ENCODE assay signal across 17 cellular contexts in the genomic region with DNA sequence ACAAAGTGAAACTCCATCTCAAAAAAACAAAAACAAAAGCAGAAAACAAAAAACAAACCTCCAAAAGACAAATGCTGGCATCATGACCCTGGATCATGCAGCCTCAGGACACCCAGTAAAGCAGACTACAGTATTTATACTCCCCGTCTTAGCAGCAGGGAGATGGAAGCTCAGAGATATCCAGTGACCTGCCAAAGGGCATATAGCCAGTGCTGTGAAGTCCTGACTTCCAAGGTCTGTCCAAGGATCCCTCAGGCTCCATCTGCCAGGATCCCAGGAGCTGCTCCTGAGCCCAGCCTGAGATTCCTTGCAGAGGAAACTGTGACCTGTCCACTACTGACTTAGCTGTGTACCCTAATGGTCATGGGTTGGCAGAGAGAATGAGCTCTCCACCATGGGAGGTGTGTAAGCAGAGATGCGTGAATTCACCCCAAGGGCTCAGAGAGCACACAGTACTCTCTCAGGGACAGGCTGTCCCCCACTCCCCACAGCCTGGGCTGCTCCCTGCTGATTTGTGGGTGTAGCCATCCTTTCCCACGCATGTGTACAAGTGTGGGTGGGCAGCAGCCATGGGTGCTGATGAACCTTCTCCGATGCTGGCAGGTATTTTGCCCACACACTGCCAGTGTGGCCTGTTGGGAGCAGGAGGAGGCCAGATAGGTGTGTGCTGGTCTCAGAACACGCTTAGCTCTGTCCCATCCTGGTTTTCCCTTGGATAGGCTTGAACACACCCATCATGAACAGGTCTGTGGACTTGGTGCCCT. TPM values are rescaled to one million over a fixed set of nuclear protein-coding genes. Genes with fewer than 3 reads are reported as not detected.
A peak's percentile ranks its signal among the peaks of the same experiment; 100 is the strongest.
DNase-seq lines count a peak whose midpoint lies in the region; ATAC-seq, FAIRE-seq and TF ChIP-seq lines count a peak whose summit lies in the region.
"Had no signal": no experiment of that assay in that cellular context is flagged by ENCODE, and none has a peak within 500 bp of the region (broad histone marks: within the 10 kb centered on the region; RNA-seq: fewer than 3 reads in every experiment).

No MANE protein-coding gene starts in this region.

- TF ChIP-seq EP300 in HepG2 (IDR thresholded peaks at IDR 0.05; ENCODE audit: low read depth in 2 of 2, low read length in 2 of 2), result no peak
- no peak for TF ChIP-seq EP300 in HepG2 (CRISPR knock-in tag; IDR thresholded peaks at IDR 0.05; ENCODE audit: borderline replicate concordance)

- CTCF ChIA-PET in HepG2 (lab: Yijun Ruan, JAX; ENCODE audit: low intra/inter-chr PET ratio, low total read pairs), result no interaction called here

- no peak for TF ChIP-seq RAD21 in HepG2 (CRISPR knock-in tag; IDR thresholded peaks at IDR 0.05)

- DNase-seq in HepG2 (ENCODE audit: low spot score) (no peak), right lobe of liver (no peak), cerebellum (ENCODE audit: low spot score) (peak; percentile 81), osteoblast (ENCODE audit: insufficient read length, low spot score, missing footprints) (peak; percentile 76)
- DNase-seq: BE2C; CD4-positive, alpha-beta memory T cell; DMS53; GOT3; HFFc6 had no signal

- H4K20me1 ChIP-seq in HepG2 (ENCODE audit: insufficient read depth, low read length) (no peaks in the 10 kb centered on the region), osteoblast (ENCODE audit: insufficient read depth, low read length) (no peaks in the 10 kb centered on the region)

- 0 out of 2 replicates have a peak overlapping the region, but pooled peaks have one; percentile 31 for H3K9ac ChIP-seq in HepG2 (ENCODE audit: insufficient read depth, low read depth, low read length)

- H3K4me3 ChIP-seq in HepG2 (replicated peaks in 1 of 3; ENCODE audit: insufficient read depth in 1 of 3, low read depth in 2 of 3, low read length in 3 of 3) (peak overlapping the region in 1 of 3 experiments; percentile 25; a peak in 2 of 6 replicates), right lobe of liver (no peak overlapping the region), osteoblast (ENCODE audit: insufficient read depth, low read length) (no peak overlapping the region)
- H3K4me3 ChIP-seq: A549, HAP-1 had no signal

- TF ChIP-seq POLR2A in HepG2 (IDR thresholded peaks at IDR 0.05; ENCODE audit: insufficient read depth in 1 of 2, low read depth in 2 of 2, low read length in 2 of 2), result no peak
- TF ChIP-seq POLR2A in right lobe of liver (IDR thresholded peaks at IDR 0.05), result no peak

- POLR2A ChIA-PET in HepG2 (lab: Yijun Ruan, JAX), result interaction anchor here (1.2 to 1.7 kb wide), 3 partner anchors 27 to 117 kb away, joined by 3 to 5 read pairs (median 3); no protein-coding TSS in a partner anchor

- H3K27ac ChIP-seq in HepG2 (ENCODE audit: extremely low read length, insufficient read depth, low read length) (no peak overlapping the region), right lobe of liver (no peak overlapping the region), osteoblast (ENCODE audit: low read depth, low read length) (no peak overlapping the region)
- H3K27ac ChIP-seq: A549, C4-2B had no signal

- H3K4me1 ChIP-seq in HepG2 (ENCODE audit: insufficient read depth, low read length) (peaks cover 78% of the 10 kb centered on the region), right lobe of liver (peaks cover 0 to 12% (median 0%) of the 10 kb centered on the region in 4 donors), osteoblast (ENCODE audit: insufficient read depth, low read length) (no peaks in the 10 kb centered on the region)
- H3K4me1 ChIP-seq: BE2C had no signal

- H3K4me2 ChIP-seq in HepG2 (ENCODE audit: low read depth, low read length) (peak overlapping the region; percentile 80), osteoblast (ENCODE audit: insufficient read depth, low read length) (no peak overlapping the region)
- H3K4me2 ChIP-seq: A549 had no signal

- in situ Hi-C loops in HepG2 (cut with HindIII; ENCODE audit: extremely low pct_ligation_motif_present, low pct_unique_long_range_greater_than_20kb), result no loop called here

- FAIRE-seq in HepG2 (lab: Jason Lieb, UNC), result no peak
- FAIRE-seq: A549, GM18507, HTR-8/SVneo had no signal

- H3K36me3 ChIP-seq in HepG2 (replicated peaks in 1 of 2; ENCODE audit: control insufficient read depth in 1 of 2, insufficient read depth in 2 of 2, low read length in 2 of 2), result no peaks in the 10 kb centered on the region
- no peaks in the 10 kb centered on the region for H3K36me3 ChIP-seq in right lobe of liver
- H3K36me3 ChIP-seq in osteoblast (ENCODE audit: insufficient read depth, low read length), result no peaks in the 10 kb centered on the region
- H3K36me3 ChIP-seq: BE2C had no signal

- BruUV-seq in HepG2 (replicated peaks; lab: Mats Ljungman, UMichigan), result no TSS peak

- TF ChIP-seq CTCF in HepG2 (CRISPR knock-in tag; IDR thresholded peaks at IDR 0.05) (no peak), right lobe of liver (IDR thresholded peaks at IDR 0.05) (no peak), osteoblast (IDR thresholded peaks at IDR 0.05; ENCODE audit: extremely low read depth, low read depth, low read length) (no peak)

- ATAC-seq in HepG2 (no peak), right lobe of liver (no peak), GM18517 (IDR thresholded peaks at IDR 0.05; ENCODE audit: unreplicated experiment) (no peak), GM21825 (IDR thresholded peaks at IDR 0.05; ENCODE audit: unreplicated experiment) (no peak)
- ATAC-seq: A549 had no signal

- intact Hi-C loops in HepG2 (cut with micrococcal nuclease; ENCODE audit: unreplicated experiment), result no loop called here
- intact Hi-C loops in right lobe of liver (cut with DNase I), result no loop called here

- H2AFZ ChIP-seq in HepG2 (ENCODE audit: low read length) (peak overlapping the region; percentile 62), osteoblast (ENCODE audit: low read length) (no peak overlapping the region)

- peaks cover 16% of the 10 kb centered on the region for H3K79me2 ChIP-seq in HepG2 (ENCODE audit: insufficient read depth, low read length)
- H3K79me2 ChIP-seq in osteoblast (ENCODE audit: insufficient read depth, low read length), result no peaks in the 10 kb centered on the region

- WGBS in HepG2 (ENCODE audit: low lambda C conversion rate), result 15% methylated on average over 3 of the region's 5 CpGs
- WGBS in right lobe of liver (ENCODE audit: insufficient coverage, low coverage, low lambda C conversion rate, missing lambda C conversion rate), result 71% methylated on average over 4 of the region's 5 CpGs

- no peaks in the 10 kb centered on the region for H3K9me3 ChIP-seq in HepG2 (ENCODE audit: low read length)
- H3K9me3 ChIP-seq in right lobe of liver, result no peaks in the 10 kb centered on the region
- H3K9me3 ChIP-seq in osteoblast (ENCODE audit: low read depth, low read length), result no peaks in the 10 kb centered on the region
- H3K9me3 ChIP-seq: A549, BE2C, HAP-1 had no signal

- H3K27me3 ChIP-seq in HepG2 (ENCODE audit: control insufficient read depth in 1 of 2, insufficient read depth in 2 of 2, low read length in 2 of 2) (peaks cover 3 to 30% of the 10 kb centered on the region in 2 experiments; a peak in 4 of 5 replicates), right lobe of liver (peaks cover 0 to 13% of the 10 kb centered on the region in 2 donors), osteoblast (ENCODE audit: insufficient read depth, low read length) (peaks cover 41% of the 10 kb centered on the region)

RNA-seq across cellular contexts. Expression of a gene that starts 2.1 kb away (rescaled TPM):
- 10.5 and 16.6 TPM in 2 replicates for total RNA-seq in HepG2 (2016; rRNA removed; fragmentation: Illumina TruSeq; extraction: Trizol)
- 2.8 and 5.4 TPM in 2 replicates for total RNA-seq in HepG2 (2016; cell fraction: cytosol; rRNA removed; fragmentation: Illumina TruSeq; extraction: Trizol; ENCODE audit: low read depth)
- total RNA-seq in HepG2 (2016; cell fraction: insoluble cytoplasmic fraction; rRNA removed; fragmentation: Illumina TruSeq; extraction: Trizol), result 7.9 and 14.6 TPM in 2 replicates
- total RNA-seq in HepG2 (2016; cell fraction: membrane; rRNA removed; fragmentation: Illumina TruSeq; extraction: Trizol), result 9.4 and 9.8 TPM in 2 replicates
- 21.0 and 29.3 TPM in 2 replicates for total RNA-seq in HepG2 (2016; cell fraction: nucleus; rRNA removed; fragmentation: Illumina TruSeq; extraction: Trizol)
- polyA plus RNA-seq in HepG2 (2011; rRNA removed), result 11.4 and 12.0 TPM in 2 replicates
- 3.1 and 5.3 TPM in 2 replicates for polyA plus RNA-seq in HepG2 (2011; cell fraction: cytosol; rRNA removed)
- 98.4 and 126 TPM in 2 replicates for polyA plus RNA-seq in HepG2 (2011; cell fraction: nucleus; rRNA removed)
- polyA plus RNA-seq in HepG2 (2012), result 29.1 and 39.4 TPM in 2 replicates
- polyA plus RNA-seq in HepG2 (2016; cell fraction: cytosol; fragmentation: Illumina TruSeq; extraction: Trizol; ENCODE audit: low read depth), result 3.2 and 4.2 TPM in 2 replicates
- polyA plus RNA-seq in HepG2 (2016; cell fraction: insoluble cytoplasmic fraction; fragmentation: Illumina TruSeq; extraction: Trizol; ENCODE audit: low read depth), result 18.9 and 27.7 TPM in 2 replicates
- polyA plus RNA-seq in HepG2 (2016; cell fraction: membrane; fragmentation: Illumina TruSeq; extraction: Trizol; ENCODE audit: low read depth), result 4.9 and 6.5 TPM in 2 replicates
- 87.2 and 94.8 TPM in 2 replicates for polyA plus RNA-seq in HepG2 (2016; cell fraction: nucleus; fragmentation: Illumina TruSeq; extraction: Trizol; ENCODE audit: insufficient read depth, low read depth)
- 8.4 and 22.7 TPM in 2 replicates for polyA minus RNA-seq in HepG2 (2011; rRNA and poly(A)+ RNA removed; ENCODE audit: low replicate concordance)
- polyA minus RNA-seq in HepG2 (2011; cell fraction: cytosol; rRNA and poly(A)+ RNA removed), result 15.8 and 17.9 TPM in 2 replicates
- 32.8 and 40.0 TPM in 2 replicates for polyA minus RNA-seq in HepG2 (2011; cell fraction: nucleus; rRNA and poly(A)+ RNA removed)
- 1 to 10 TPM in 5 of 6 experiments, under 1 TPM in 1; 0.43 to 3.6 (median 1.3) TPM for total RNA-seq in right lobe of liver
- total RNA-seq in cerebellum, result 47.4 TPM
- not detected in 2 replicates for total RNA-seq in osteoblast
- total RNA-seq: HFFc6 had no signal
- polyA plus RNA-seq: AG04450; CD4-positive, alpha-beta memory T cell had no signal

RNA-seq across cellular contexts. Expression of a gene that starts 47.8 kb away (rescaled TPM):
- 77.1 and 92.1 TPM in 2 replicates for total RNA-seq in HepG2 (2016; rRNA removed; fragmentation: Illumina TruSeq; extraction: Trizol)
- 104 and 127 TPM in 2 replicates for total RNA-seq in HepG2 (2016; cell fraction: cytosol; rRNA removed; fragmentation: Illumina TruSeq; extraction: Trizol; ENCODE audit: low read depth)
- 66.8 and 94.8 TPM in 2 replicates for total RNA-seq in HepG2 (2016; cell fraction: insoluble cytoplasmic fraction; rRNA removed; fragmentation: Illumina TruSeq; extraction: Trizol)
- 149 and 180 TPM in 2 replicates for total RNA-seq in HepG2 (2016; cell fraction: membrane; rRNA removed; fragmentation: Illumina TruSeq; extraction: Trizol)
- 48.9 and 58.7 TPM in 2 replicates for total RNA-seq in HepG2 (2016; cell fraction: nucleus; rRNA removed; fragmentation: Illumina TruSeq; extraction: Trizol)
- 81.2 and 109 TPM in 2 replicates for polyA plus RNA-seq in HepG2 (2011; rRNA removed)
- polyA plus RNA-seq in HepG2 (2011; cell fraction: cytosol; rRNA removed), result 83.2 and 110 TPM in 2 replicates
- 62.3 and 83.6 TPM in 2 replicates for polyA plus RNA-seq in HepG2 (2011; cell fraction: nucleus; rRNA removed)
- 77.3 and 145 TPM in 2 replicates for polyA plus RNA-seq in HepG2 (2012)
- 196 and 226 TPM in 2 replicates for polyA plus RNA-seq in HepG2 (2016; cell fraction: cytosol; fragmentation: Illumina TruSeq; extraction: Trizol; ENCODE audit: low read depth)
- polyA plus RNA-seq in HepG2 (2016; cell fraction: insoluble cytoplasmic fraction; fragmentation: Illumina TruSeq; extraction: Trizol; ENCODE audit: low read depth), result 104 and 130 TPM in 2 replicates
- 235 and 242 TPM in 2 replicates for polyA plus RNA-seq in HepG2 (2016; cell fraction: membrane; fragmentation: Illumina TruSeq; extraction: Trizol; ENCODE audit: low read depth)
- polyA plus RNA-seq in HepG2 (2016; cell fraction: nucleus; fragmentation: Illumina TruSeq; extraction: Trizol; ENCODE audit: insufficient read depth, low read depth), result 122 and 127 TPM in 2 replicates
- polyA minus RNA-seq in HepG2 (2011; rRNA and poly(A)+ RNA removed; ENCODE audit: low replicate concordance), result 22.5 and 101 TPM in 2 replicates
- polyA minus RNA-seq in HepG2 (2011; cell fraction: cytosol; rRNA and poly(A)+ RNA removed), result 26.1 and 26.7 TPM in 2 replicates
- polyA minus RNA-seq in HepG2 (2011; cell fraction: nucleus; rRNA and poly(A)+ RNA removed), result 17.8 and 21.8 TPM in 2 replicates
- total RNA-seq in right lobe of liver, result 100 to 1,000 TPM in 1 of 6 experiments, 10 to 100 TPM in 5; 35.6 to 103 (median 65.1) TPM
- total RNA-seq in cerebellum, result 10.2 TPM
- total RNA-seq in osteoblast, result 33.6 and 34.7 TPM in 2 replicates

Comparison
In these comparisons a context has a peak if more than half of its experiments do, and no peak if none do; other contexts are left out.
1. DNase-seq: peak in cerebellum (single experiment) and osteoblast (single experiment); none in HepG2 (single experiment) and right lobe of liver (0 of 3).